In the genomic region with DNA sequence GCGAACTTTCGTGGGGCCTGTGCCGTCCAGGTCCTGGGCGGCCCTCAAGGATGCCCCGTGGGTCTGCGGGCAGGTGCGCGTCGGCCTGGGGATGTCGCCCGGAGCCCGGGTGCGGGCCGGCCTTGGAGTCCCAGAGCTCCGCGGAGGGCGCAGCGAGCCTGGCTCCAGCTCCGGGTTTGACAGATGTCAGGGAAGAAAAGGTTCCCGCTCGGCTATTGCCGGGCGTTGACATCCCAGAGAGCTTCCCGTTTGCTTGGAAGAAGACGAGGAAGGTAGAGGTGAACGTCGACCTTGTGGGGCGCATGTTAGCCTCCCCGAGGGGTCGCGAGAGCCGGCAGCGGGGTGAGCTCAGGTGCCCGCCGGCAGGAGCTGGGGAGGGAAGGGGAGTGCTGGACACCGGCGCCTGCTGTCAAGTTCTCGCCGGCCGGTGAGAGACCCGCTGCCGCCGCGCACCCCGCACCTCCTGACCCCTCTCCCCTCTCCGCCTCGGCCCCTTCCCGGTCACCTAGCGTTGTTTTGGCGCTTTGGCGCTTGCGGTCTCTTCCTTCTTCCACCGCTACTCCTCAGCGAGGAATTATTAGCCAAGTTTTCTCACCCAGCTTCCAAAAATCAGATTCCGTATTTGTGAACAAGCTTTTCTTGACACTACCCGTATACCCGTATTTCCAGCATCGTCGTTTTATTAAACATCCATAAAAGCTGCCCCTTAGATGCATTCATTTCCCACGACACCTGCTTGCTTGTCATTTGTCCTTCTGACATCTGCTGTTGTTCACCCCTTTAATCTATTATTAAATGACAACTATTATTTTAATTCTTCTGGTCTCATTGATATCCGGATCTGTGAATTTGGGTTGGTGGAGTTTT, we compare ENCODE assay signal across 8 cellular contexts. TPM values are rescaled to one million over a fixed set of nuclear protein-coding genes. Genes with fewer than 3 reads are reported as not detected.
DNase-seq lines count a peak whose midpoint lies in the region; ATAC-seq and TF ChIP-seq lines count a peak whose summit lies in the region.

No MANE protein-coding gene starts in this region.

- H3K4me3 ChIP-seq in PC-3 (ENCODE audit: low read length) (peak overlapping the region; percentile 94), epithelial cell of esophagus (ENCODE audit: low read length) (peak overlapping the region; percentile 88), neural progenitor cell (peak overlapping the region; percentile 67)

- peak overlapping the region; percentile 95 for H3K4me2 ChIP-seq in PC-3 (ENCODE audit: low read length)
- H3K4me2 ChIP-seq in neural progenitor cell, result peak overlapping the region; percentile 85

- no peak for ATAC-seq in PC-3
- ATAC-seq in HG03108 (IDR thresholded peaks at IDR 0.05; ENCODE audit: unreplicated experiment), result no peak

- peaks cover 43% of the 10 kb centered on the region for H3K27me3 Mint-ChIP-seq in neural progenitor cell (ENCODE audit: insufficient read depth, low read depth)

- H3K79me2 ChIP-seq in PC-3 (ENCODE audit: low read length), result peaks cover 7% of the 10 kb centered on the region; the same call in 1 of the 2 replicates
- no peaks in the 10 kb centered on the region for H3K79me2 ChIP-seq in neural progenitor cell (ENCODE audit: low read depth)

- H4K20me1 ChIP-seq in PC-3 (ENCODE audit: low read length) (no peaks in the 10 kb centered on the region), neural progenitor cell (ENCODE audit: low read depth) (peaks cover 35% of the 10 kb centered on the region)

- H3K4me1 ChIP-seq in PC-3 (ENCODE audit: insufficient read depth, low read length), result no peaks in the 10 kb centered on the region
- peaks cover 13% of the 10 kb centered on the region for H3K4me1 ChIP-seq in neural progenitor cell

- TF ChIP-seq CTCF in PC-3 (conservative IDR thresholded peaks at IDR 0.05; ENCODE audit: low read depth, low read length), result no peak
- TF ChIP-seq CTCF in epithelial cell of esophagus (IDR thresholded peaks at IDR 0.05; ENCODE audit: insufficient read depth, low read depth, low read length, missing control alignments), result no peak
- no peak for TF ChIP-seq CTCF in neural progenitor cell (IDR thresholded peaks at IDR 0.05)

- H3F3A ChIP-seq in PC-3 (ENCODE audit: low read length, unreplicated experiment), result no peaks in the 10 kb centered on the region
- H3F3A ChIP-seq in neural progenitor cell (ENCODE audit: low read depth), result peaks cover 25% of the 10 kb centered on the region

- H3K4me3 Mint-ChIP-seq in neural progenitor cell, result peak overlapping the region; percentile 84

- intact Hi-C loops in PC-3 (cut with micrococcal nuclease), result loop anchor here (5.0 to 10.0 kb wide), 2 partner anchors 62 to 386 kb away; partner anchors contain the start of gene FAR1

- CTCF ChIA-PET in PC-3 (lab: Charles Lee), result no interaction called here

- POLR2A ChIA-PET in PC-3 (lab: Charles Lee; ENCODE audit: unreplicated experiment), result interaction anchor here (0.6 to 0.7 kb wide), 3 partner anchors 54 to 299 kb away, joined by 3 to 11 read pairs (median 4); no protein-coding TSS in a partner anchor

- peaks cover 27% of the 10 kb centered on the region for H3K4me1 Mint-ChIP-seq in neural progenitor cell

- no peaks in the 10 kb centered on the region for H3K9me3 Mint-ChIP-seq in neural progenitor cell

- TSS peak; percentile 44 for BruUV-seq in PC-3 (replicated peaks; lab: Mats Ljungman, UMichigan)

- H3K27ac Mint-ChIP-seq in neural progenitor cell, result no peak overlapping the region

- peak overlapping the region; percentile 58; the same call in 1 of the 2 replicates for H3K9ac ChIP-seq in PC-3 (ENCODE audit: low read length)
- H3K9ac ChIP-seq in neural progenitor cell, result no peak overlapping the region

- H3K9me2 ChIP-seq in PC-3 (replicated peaks; ENCODE audit: low read length), result no peaks in the 10 kb centered on the region

- H3K27ac ChIP-seq in PC-3 (ENCODE audit: low read length) (no peak overlapping the region), neural progenitor cell (no peak overlapping the region)

- H2AFZ ChIP-seq in PC-3 (ENCODE audit: low read length) (peak overlapping the region; percentile 85; the same call in 1 of the 2 replicates), neural progenitor cell (replicated peaks) (peak overlapping the region; percentile 71)

- H3K9me3 ChIP-seq in PC-3 (ENCODE audit: low read length), result no peaks in the 10 kb centered on the region
- no peaks in the 10 kb centered on the region for H3K9me3 ChIP-seq in neural progenitor cell (ENCODE audit: low read depth)

- DNase-seq in activated CD4-positive, alpha-beta T cell treated with anti-CD3 and anti-CD28 coated beads for 48 hours, result peak; percentile 9
- no peak for DNase-seq in activated CD4-positive, alpha-beta T cell treated with anti-CD3 and anti-CD28 coated beads, Interleukin-2, amount 50 U/mL, for 1 hour
- no peak for DNase-seq in PC-3
- peak; percentile 22 for DNase-seq in epithelial cell of esophagus (ENCODE audit: low read depth)
- peak; percentile 66 for DNase-seq in neural progenitor cell (ENCODE audit: low spot score)
- no peak for DNase-seq in NK-92 treated with Interleukin-12 subunit alpha and Interleukin-12 subunit beta, amount 100 ng/mL, for 24 hours (lab: John Stamatoyannopoulos, UW)
- no peak for DNase-seq in GM19238 (ENCODE audit: insufficient read length, low spot score)

- peaks cover 16% of the 10 kb centered on the region; the same call in 1 of the 2 replicates for H3K27me3 ChIP-seq in PC-3 (ENCODE audit: low read length)
- peaks cover 81% of the 10 kb centered on the region for H3K27me3 ChIP-seq in neural progenitor cell

- H3K36me3 ChIP-seq in PC-3 (ENCODE audit: low read depth, low read length) (no peaks in the 10 kb centered on the region), neural progenitor cell (no peaks in the 10 kb centered on the region)

- peaks cover 2% of the 10 kb centered on the region for H3K36me3 Mint-ChIP-seq in neural progenitor cell

RNA-seq across cellular contexts. Expression of gene BMAL1, which starts 1.3 kb away (rescaled TPM):
- 4.7 and 10.9 TPM in 2 replicates for total RNA-seq in PC-3 (2014; rRNA removed)
- total RNA-seq in neural progenitor cell (ENCODE audit: low replicate concordance), result 4.5 and 26.5 TPM in 2 replicates

Comparison
In these comparisons a context has a peak if more than half of its experiments do, and no peak if none do; other contexts are left out.
1. DNase-seq: peak in activated CD4-positive, alpha-beta T cell treated with anti-CD3 and anti-CD28 coated beads for 48 hours (single experiment), epithelial cell of esophagus (single experiment) and neural progenitor cell (single experiment); none in activated CD4-positive, alpha-beta T cell treated with anti-CD3 and anti-CD28 coated beads, Interleukin-2, amount 50 U/mL, for 1 hour (single experiment), PC-3 (single experiment), NK-92 treated with Interleukin-12 subunit alpha and Interleukin-12 subunit beta, amount 100 ng/mL, for 24 hours (single experiment) and GM19238 (single experiment).
2. Peak in every context shown above with its lines, with median percentiles within 50 percentile points of each other: H3K4me3 ChIP-seq.